In genomic region chr17:5702951-5703510, GRCh38 we compare ENCODE assay signal across 20 cellular contexts.
"Had no signal": no experiment of that assay in that cellular context is flagged by ENCODE, and none has a peak within 500 bp of the region (broad histone marks: within the 10 kb centered on the region; RNA-seq: fewer than 3 reads in every experiment).

No MANE protein-coding gene starts in this region.

- H3K36me3 Mint-ChIP-seq: activated naive CD4-positive, alpha-beta T cell treated with anti-CD3 and anti-CD28 coated beads, Interleukin-2, amount 50 U/mL, for 24 hours; immature natural killer cell; natural killer cell; stimulated activated naive B cell treated with anti-CD40 and anti-IgM and Interleukin-4, amounts not matched to agents 10 μg/mL and 1 μg/mL and 100 μg/mL, for 72 hours had no signal

- H3K27ac Mint-ChIP-seq: activated B cell treated with CpG ODN at 0.5 μM for 24 hours; activated CD4-positive, alpha-beta T cell treated with anti-CD3 and anti-CD28 coated beads, Interleukin-2, amount 10 ng/mL, durations not matched to agents 24 days and 14 days; activated naive CD4-positive, alpha-beta T cell treated with anti-CD3 and anti-CD28 coated beads, Interleukin-2, amount 50 U/mL, for 24 hours; effector memory CD8-positive, alpha-beta T cell; immature natural killer cell; natural killer cell; stimulated activated naive B cell treated with anti-CD40 and anti-IgM and Interleukin-4, amounts not matched to agents 10 μg/mL and 1 μg/mL and 100 μg/mL, for 72 hours; T-helper 1 cell treated with Interleukin-12 subunit alpha and Interleukin-12 subunit beta and Interleukin-4 antibody, amounts not matched to agents 30 μg/mL and 1 μg/mL, for 36 hours had no signal

- H3K4me1 Mint-ChIP-seq: activated B cell treated with CpG ODN at 0.5 μM for 24 hours; activated CD4-positive, alpha-beta T cell treated with anti-CD3 and anti-CD28 coated beads, Interleukin-2, amount 10 ng/mL, durations not matched to agents 24 days and 14 days; activated naive CD4-positive, alpha-beta T cell treated with anti-CD3 and anti-CD28 coated beads, Interleukin-2, amount 50 U/mL, for 24 hours; central memory CD8-positive, alpha-beta T cell; immature natural killer cell; natural killer cell; stimulated activated naive B cell treated with anti-CD40 and anti-IgM and Interleukin-4, amounts not matched to agents 10 μg/mL and 1 μg/mL and 100 μg/mL, for 72 hours had no signal

- H3K27me3 ChIP-seq: body of pancreas, hepatocyte had no signal

- H3K4me1 ChIP-seq: body of pancreas, sigmoid colon, transverse colon had no signal

- H3K4me3 ChIP-seq: body of pancreas, hepatocyte, mucosa of descending colon, sigmoid colon, transverse colon had no signal

- H3K4me3 Mint-ChIP-seq: activated B cell treated with CpG ODN at 0.5 μM for 24 hours; activated CD4-positive, alpha-beta T cell treated with anti-CD3 and anti-CD28 coated beads, Interleukin-2, amount 10 ng/mL, durations not matched to agents 24 days and 14 days; activated naive CD4-positive, alpha-beta T cell treated with anti-CD3 and anti-CD28 coated beads, Interleukin-2, amount 50 U/mL, for 24 hours; central memory CD8-positive, alpha-beta T cell; effector memory CD8-positive, alpha-beta T cell; immature natural killer cell; natural killer cell; stimulated activated naive B cell treated with anti-CD40 and anti-IgM and Interleukin-4, amounts not matched to agents 10 μg/mL and 1 μg/mL and 100 μg/mL, for 72 hours; T-helper 1 cell treated with Interleukin-12 subunit alpha and Interleukin-12 subunit beta and Interleukin-4 antibody, amounts not matched to agents 30 μg/mL and 1 μg/mL, for 36 hours had no signal

- DNase-seq: activated B cell treated with CpG ODN at 0.5 μM for 24 hours; activated CD4-positive, alpha-beta T cell treated with anti-CD3 and anti-CD28 coated beads, Interleukin-2, amount 10 ng/mL, durations not matched to agents 24 days and 14 days; activated effector memory CD4-positive, alpha-beta T cell treated with Interleukin-2 at 50 U/mL for 16 hours; activated T-cell treated with anti-CD3 and anti-CD28 coated beads for 4 hours; amniotic stem cell; body of pancreas; cortex of kidney; effector memory CD8-positive, alpha-beta T cell; immature natural killer cell; left colon; mucosa of descending colon; natural killer cell; sigmoid colon; stimulated activated CD4-positive, alpha-beta T cell treated with anti-CD3 and anti-CD28 coated beads, Interleukin-2, amount 100 ng/mL, for 24 hours; stimulated activated naive B cell treated with anti-CD40 and anti-IgM and Interleukin-4, amounts not matched to agents 10 μg/mL and 1 μg/mL and 100 μg/mL, for 72 hours; transverse colon had no signal

- H3K27ac ChIP-seq: body of pancreas, hepatocyte, sigmoid colon, transverse colon had no signal

- H3K36me3 ChIP-seq: sigmoid colon, transverse colon had no signal

- H3K9me3 Mint-ChIP-seq: activated CD4-positive, alpha-beta T cell treated with anti-CD3 and anti-CD28 coated beads, Interleukin-2, amount 10 ng/mL, durations not matched to agents 24 days and 14 days; activated naive CD4-positive, alpha-beta T cell treated with anti-CD3 and anti-CD28 coated beads, Interleukin-2, amount 50 U/mL, for 24 hours; natural killer cell had no signal

- ATAC-seq: body of pancreas; effector memory CD8-positive, alpha-beta T cell; left colon; mucosa of descending colon; natural killer cell; stimulated activated naive B cell treated with anti-CD40 and anti-IgM and Interleukin-4, amounts not matched to agents 10 μg/mL and 1 μg/mL and 100 μg/mL, for 72 hours had no signal

- H3K9me3 ChIP-seq: body of pancreas, mucosa of descending colon, transverse colon had no signal
